9 cellular contexts compared by ENCODE assay signal in the genomic region with DNA sequence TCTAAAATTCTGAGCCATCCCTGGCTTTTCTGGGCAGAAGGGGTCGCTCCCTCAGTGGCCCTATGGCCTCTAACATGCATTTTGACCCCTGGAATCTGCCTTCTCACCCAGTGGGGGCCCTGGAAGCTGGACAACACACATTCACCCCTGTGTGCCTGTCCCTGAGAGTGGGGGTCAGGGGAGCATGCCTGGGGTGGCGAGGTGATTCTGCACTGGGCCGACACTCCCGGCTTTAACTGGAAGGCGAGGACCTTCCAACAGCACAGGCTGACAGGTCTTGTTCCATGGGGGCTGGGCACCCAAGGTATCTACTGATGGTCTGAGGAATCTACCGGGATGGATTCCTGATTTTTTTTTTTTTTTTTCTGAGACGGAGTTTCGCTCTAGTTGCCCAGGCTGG. TPM values are rescaled to one million over a fixed set of nuclear protein-coding genes. Genes with fewer than 3 reads are reported as not detected.
DNase-seq lines count a peak whose midpoint lies in the region; ATAC-seq and TF ChIP-seq lines count a peak whose summit lies in the region.
"Had no signal": no experiment of that assay in that cellular context is flagged by ENCODE, and none has a peak within 500 bp of the region (broad histone marks: within the 10 kb centered on the region; RNA-seq: fewer than 3 reads in every experiment).

No MANE protein-coding gene starts in this region.

- DNase-seq in activated CD8-positive, alpha-beta memory T cell treated with anti-CD3 and anti-CD28 coated beads, Interleukin-2, amount 10 ng/mL, durations not matched to agents 7 days and 5 days: no peak
- no peak for DNase-seq in activated CD8-positive, alpha-beta memory T cell treated with anti-CD3 and anti-CD28 coated beads, Interleukin-2, amount 50 U/mL, for 48 hours
- no peak for DNase-seq in breast epithelium (ENCODE audit: low spot score in 2 of 2)
- DNase-seq in transverse colon: no peak
- DNase-seq in DMS53 treated with DMSO at 0.1 percent for 48 hours (lab: John Stamatoyannopoulos, UW; ENCODE audit: unreplicated experiment): no peak
- DNase-seq: NCI-H2029 had no signal

- H3K4me1 Mint-ChIP-seq in activated CD8-positive, alpha-beta memory T cell treated with anti-CD3 and anti-CD28 coated beads, Interleukin-2, amount 10 ng/mL, durations not matched to agents 7 days and 5 days: peaks cover 49% of the 10 kb centered on the region

- no peaks in the 10 kb centered on the region for H3K9me3 Mint-ChIP-seq in activated CD8-positive, alpha-beta memory T cell treated with anti-CD3 and anti-CD28 coated beads, Interleukin-2, amount 10 ng/mL, durations not matched to agents 7 days and 5 days (ENCODE audit: low read depth)

- no peaks in the 10 kb centered on the region for H3K36me3 ChIP-seq in breast epithelium
- peaks cover 8 to 10% of the 10 kb centered on the region in 2 donors for H3K36me3 ChIP-seq in mucosa of rectum (ENCODE audit: control insufficient read depth in 2 of 2, insufficient read depth in 2 of 2, low read length in 2 of 2)
- no peaks in the 10 kb centered on the region for H3K36me3 ChIP-seq in transverse colon

- CTCF ChIA-PET in activated CD8-positive, alpha-beta memory T cell treated with anti-CD3 and anti-CD28 coated beads, Interleukin-2, amount 10 ng/mL, durations not matched to agents 7 days and 5 days (lab: Charles Lee): interaction anchor here (1.1 to 9.9 kb wide), 3 partner anchors 9 to 228 kb away, joined by 3 to 159 read pairs (median 4); partner anchors contain the start of gene PPM1F

- ATAC-seq in activated CD8-positive, alpha-beta memory T cell treated with anti-CD3 and anti-CD28 coated beads, Interleukin-2, amount 10 ng/mL, durations not matched to agents 7 days and 5 days: no peak
- ATAC-seq in GM19455 (IDR thresholded peaks at IDR 0.05; ENCODE audit: unreplicated experiment) (no peak), GM19397 (IDR thresholded peaks at IDR 0.05; ENCODE audit: unreplicated experiment) (no peak)

- H3K27ac ChIP-seq in breast epithelium (peak overlapping the region; percentile 89 to 93), mucosa of rectum (ENCODE audit: low read depth in 2 of 2, low read length in 2 of 2) (peak overlapping the region; percentile 58 to 68), transverse colon (peak overlapping the region; percentile 91 to 97 (median 94))

- H3K4me3 Mint-ChIP-seq in activated CD8-positive, alpha-beta memory T cell treated with anti-CD3 and anti-CD28 coated beads, Interleukin-2, amount 10 ng/mL, durations not matched to agents 7 days and 5 days: no peak overlapping the region

- H3K27me3 ChIP-seq in breast epithelium (no peaks in the 10 kb centered on the region), mucosa of rectum (ENCODE audit: control insufficient read depth in 2 of 2, insufficient read depth in 2 of 2, low read length in 2 of 2) (no peaks in the 10 kb centered on the region), transverse colon (no peaks in the 10 kb centered on the region)

- in situ Hi-C loops in transverse colon (cut with MboI; ENCODE audit: low pct_ligation_motif_present in 1 of 4, low pct_unique_long_range_greater_than_20kb in 1 of 4, low sequenced_read_pairs in 3 of 4): loop anchor here in 2 of 4 donors (10.0 to 25.0 kb wide), 2 partner anchors 227 to 230 kb away; no protein-coding TSS in a partner anchor

- peaks cover 1% of the 10 kb centered on the region for H3K36me3 Mint-ChIP-seq in activated CD8-positive, alpha-beta memory T cell treated with anti-CD3 and anti-CD28 coated beads, Interleukin-2, amount 10 ng/mL, durations not matched to agents 7 days and 5 days

- H3K4me3 ChIP-seq in breast epithelium (no peak overlapping the region), mucosa of rectum (ENCODE audit: low read length in 2 of 2) (no peak overlapping the region), transverse colon (no peak overlapping the region)

- 86 to 100% methylated on average over 1 to 8 of the region's 8 CpGs for WGBS in transverse colon (ENCODE audit: low coverage in 1 of 2), 2 donors

- no peak overlapping the region for H3K9ac ChIP-seq in mucosa of rectum (ENCODE audit: low read depth in 1 of 2, low read length in 2 of 2)

- TF ChIP-seq CTCF in breast epithelium (IDR thresholded peaks at IDR 0.05): no peak
- no peak for TF ChIP-seq CTCF in transverse colon (IDR thresholded peaks at IDR 0.05)

- H3K4me1 ChIP-seq in breast epithelium (peaks cover 11 to 14% of the 10 kb centered on the region in 2 donors), mucosa of rectum (ENCODE audit: control insufficient read depth in 2 of 2, insufficient read depth in 2 of 2, low read length in 2 of 2) (peaks cover 23% of the 10 kb centered on the region in 2 donors), transverse colon (peaks cover 21 to 56% (median 30%) of the 10 kb centered on the region in 4 donors)

- intact Hi-C loops in breast epithelium (cut with DNase I; ENCODE audit: low total_unique reads) (no loop called here), transverse colon (cut with DNase I; ENCODE audit: low total_unique reads) (no loop called here)

- no peak for TF ChIP-seq EP300 in transverse colon (IDR thresholded peaks at IDR 0.05; ENCODE audit: low read depth)

- no peaks in the 10 kb centered on the region for H3K27me3 Mint-ChIP-seq in activated CD8-positive, alpha-beta memory T cell treated with anti-CD3 and anti-CD28 coated beads, Interleukin-2, amount 10 ng/mL, durations not matched to agents 7 days and 5 days

- no peak for TF ChIP-seq POLR2A in breast epithelium (IDR thresholded peaks at IDR 0.05)
- no peak for TF ChIP-seq POLR2A in transverse colon (IDR thresholded peaks at IDR 0.05)

- no peaks in the 10 kb centered on the region for H3K9me3 ChIP-seq in breast epithelium
- no peaks in the 10 kb centered on the region for H3K9me3 ChIP-seq in mucosa of rectum (ENCODE audit: control insufficient read depth in 2 of 2, low read length in 2 of 2)
- no peaks in the 10 kb centered on the region for H3K9me3 ChIP-seq in transverse colon

- H3K27ac Mint-ChIP-seq in activated CD8-positive, alpha-beta memory T cell treated with anti-CD3 and anti-CD28 coated beads, Interleukin-2, amount 10 ng/mL, durations not matched to agents 7 days and 5 days: peak overlapping the region; percentile 57

RNA-seq across cellular contexts. Expression of gene PPM1F, which starts 10.7 kb away (rescaled TPM):
- 10 to 100 TPM; 14.4 to 22.9 TPM for total RNA-seq in activated CD8-positive, alpha-beta memory T cell treated with anti-CD3 and anti-CD28 coated beads, Interleukin-2, amount 10 ng/mL, durations not matched to agents 7 days and 5 days
- 10 to 100 TPM; 24.3 to 45.2 (median 28.1) TPM for total RNA-seq in breast epithelium
- total RNA-seq in transverse colon: 10 to 100 TPM; 11.2 to 18.7 (median 14.9) TPM

RNA-seq across cellular contexts. Expression of gene TOP3B, which starts 40.7 kb away (rescaled TPM):
- 10 to 100 TPM; 46.6 to 50.4 TPM for total RNA-seq in activated CD8-positive, alpha-beta memory T cell treated with anti-CD3 and anti-CD28 coated beads, Interleukin-2, amount 10 ng/mL, durations not matched to agents 7 days and 5 days
- total RNA-seq in breast epithelium (10 to 100 TPM; 20.2 to 34.8 (median 33.1) TPM), transverse colon (10 to 100 TPM; 44.9 to 94.6 (median 65.4) TPM)
